Comparison of ENCODE assay signal across 8 cellular contexts in the genomic region with DNA sequence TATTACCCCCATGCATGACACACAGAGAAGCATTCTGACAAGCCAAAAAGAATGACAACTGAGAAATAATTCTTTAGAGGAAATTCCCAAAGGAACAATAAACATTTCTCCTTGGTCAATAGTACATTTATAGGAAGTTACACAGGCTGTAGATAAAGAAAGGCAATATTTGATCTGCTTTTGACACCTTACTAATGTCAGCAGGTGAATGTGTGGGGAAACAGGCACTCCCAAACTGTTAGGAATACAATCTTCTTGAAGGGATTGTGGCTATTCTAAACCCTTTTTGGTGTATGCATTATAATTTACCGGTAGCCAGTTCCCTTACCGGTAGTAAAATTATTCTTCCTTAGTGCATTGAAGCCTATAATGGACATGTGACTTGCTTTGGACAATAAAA.
"Had no signal": no experiment of that assay in that cellular context is flagged by ENCODE, and none has a peak within 500 bp of the region (broad histone marks: within the 10 kb centered on the region; RNA-seq: fewer than 3 reads in every experiment).

No MANE protein-coding gene starts in this region.

- H2AFZ ChIP-seq: GM23248 had no signal

- ATAC-seq: HCT116, HepG2 had no signal

- H3K9me3 ChIP-seq: HAP-1 had no signal

- H3K4me3 ChIP-seq: GM23248, HAP-1 had no signal

- H3K27ac ChIP-seq: GM23248, HL-60 had no signal

- DNase-seq: GM23248, GOT3, H7, HFFc6 had no signal

- H3K4me1 ChIP-seq: HAP-1 had no signal

- H3K36me3 ChIP-seq: HAP-1 had no signal
